ENCODE assay signal across 8 cellular contexts in genomic region chr17:32909787-32910369, GRCh38. TPM values are rescaled to one million over a fixed set of nuclear protein-coding genes. Genes with fewer than 3 reads are reported as not detected.
DNase-seq lines count a peak whose midpoint lies in the region; ATAC-seq and TF ChIP-seq lines count a peak whose summit lies in the region.

No MANE protein-coding gene starts in this region.

- no peak for TF ChIP-seq EP300 in esophagus muscularis mucosa (IDR thresholded peaks at IDR 0.05)

- no peaks in the 10 kb centered on the region for H3K9me3 ChIP-seq in esophagus muscularis mucosa
- H3K9me3 ChIP-seq in mucosa of stomach (ENCODE audit: control insufficient read depth, low read length): no peaks in the 10 kb centered on the region

- H3K27me3 ChIP-seq in esophagus muscularis mucosa: no peaks in the 10 kb centered on the region
- no peaks in the 10 kb centered on the region for H3K27me3 ChIP-seq in mucosa of stomach (ENCODE audit: control insufficient read depth, insufficient read depth, low read length)

- peak overlapping the region; percentile 35 for H3K9ac ChIP-seq in mucosa of stomach (ENCODE audit: low read length)

- H3K27ac ChIP-seq in esophagus muscularis mucosa (replicated peaks in 1 of 4): no peak overlapping the region

- H3K4me1 ChIP-seq in esophagus muscularis mucosa (peaks cover 6 to 20% (median 16%) of the 10 kb centered on the region in 4 donors), mucosa of stomach (ENCODE audit: control insufficient read depth, insufficient read depth, low read length) (peaks cover 35% of the 10 kb centered on the region)

- no peak for TF ChIP-seq POLR2A in esophagus muscularis mucosa (IDR thresholded peaks at IDR 0.05; ENCODE audit: low read depth)

- H3K36me3 ChIP-seq in esophagus muscularis mucosa: no peaks in the 10 kb centered on the region
- no peaks in the 10 kb centered on the region for H3K36me3 ChIP-seq in mucosa of stomach (ENCODE audit: control insufficient read depth, insufficient read depth, low read length)

- DNase-seq in ELF-1 (ENCODE audit: low read depth, low spot score) (peak; percentile 84), NCI-H748 treated with DMSO at 0.1 percent for 48 hours (lab: John Stamatoyannopoulos, UW) (peak; percentile 21), esophagus muscularis mucosa (ENCODE audit: extremely low spot score) (peak; percentile 94), stromal cell of bone marrow (ENCODE audit: low read depth) (peak; percentile 82)
- peak; percentile 26 for DNase-seq in activated CD8-positive, alpha-beta memory T cell treated with anti-CD3 and anti-CD28 coated beads, Interleukin-2, amount 50 U/mL, for 24 hours (ENCODE audit: extremely low read depth)

- intact Hi-C loops in esophagus muscularis mucosa (cut with DNase I): loop anchor here (10.0 kb wide), 1 partner anchor 125 kb away; no protein-coding TSS in a partner anchor

- WGBS in esophagus muscularis mucosa: 38% methylated on average over 4 of the region's 4 CpGs

- peak; percentile 56 for ATAC-seq in HG03159 (IDR thresholded peaks at IDR 0.05; ENCODE audit: unreplicated experiment)
- no peak for ATAC-seq in GM21526 (IDR thresholded peaks at IDR 0.05; ENCODE audit: low FRiP score, unreplicated experiment)

- no peak overlapping the region for H3K4me3 ChIP-seq in esophagus muscularis mucosa
- H3K4me3 ChIP-seq in mucosa of stomach (ENCODE audit: low read length): no peak overlapping the region

- TF ChIP-seq CTCF in esophagus muscularis mucosa (IDR thresholded peaks at IDR 0.05): peak; percentile 69 to 81 (median 77)

RNA-seq across cellular contexts. Expression of gene TMEM98, which starts 18.1 kb away (rescaled TPM):
- total RNA-seq in esophagus muscularis mucosa: 10 to 100 TPM; 39.3 to 73.4 (median 54.2) TPM

RNA-seq across cellular contexts. Expression of gene MYO1D, which starts 33.0 kb away (rescaled TPM):
- total RNA-seq in esophagus muscularis mucosa: 10 to 100 TPM; 27.3 to 30.3 (median 29.0) TPM

Comparison
In these comparisons a context has a peak if more than half of its experiments do, and no peak if none do; other contexts are left out.
1. DNase-seq: peak in every context shown above with its lines; median percentile 94 in esophagus muscularis mucosa; 84 in ELF-1; 82 in stromal cell of bone marrow; 26 in activated CD8-positive, alpha-beta memory T cell treated with anti-CD3 and anti-CD28 coated beads, Interleukin-2, amount 50 U/mL, for 24 hours; 21 in NCI-H748 treated with DMSO at 0.1 percent for 48 hours.